In genomic region chr18:43079422-43079821, GRCh38 we compare ENCODE assay signal across 27 cellular contexts. TPM values are rescaled to one million over a fixed set of nuclear protein-coding genes. Genes with fewer than 3 reads are reported as not detected.
"Had no signal": no experiment of that assay in that cellular context is flagged by ENCODE, and none has a peak within 500 bp of the region (broad histone marks: within the 10 kb centered on the region; RNA-seq: fewer than 3 reads in every experiment).

No MANE protein-coding gene starts in this region.

- H3K27me3 ChIP-seq: ascending aorta, body of pancreas, MG63 had no signal

- ATAC-seq: activated CD8-positive, alpha-beta memory T cell treated with anti-CD3 and anti-CD28 coated beads, Interleukin-2, amount 10 ng/mL, durations not matched to agents 7 days and 5 days; activated naive CD4-positive, alpha-beta T cell treated with anti-CD3 and anti-CD28 coated beads, Interleukin-2, amount 50 U/mL, for 72 hours; activated naive CD8-positive, alpha-beta T cell treated with anti-CD3 and anti-CD28 coated beads, Interleukin-2, amount 50 U/mL, for 24 hours; body of pancreas; PC-3; T-helper 17 cell had no signal

- H3K36me3 ChIP-seq: ascending aorta, MG63 had no signal

- H3K4me3 Mint-ChIP-seq: activated B cell treated with CpG ODN at 0.5 μM for 24 hours; activated CD4-positive, alpha-beta T cell treated with anti-CD3 and anti-CD28 coated beads, Interleukin-2, amount 10 ng/mL, durations not matched to agents 24 days and 14 days; activated CD8-positive, alpha-beta memory T cell treated with anti-CD3 and anti-CD28 coated beads, Interleukin-2, amount 10 ng/mL, durations not matched to agents 7 days and 5 days; activated naive CD8-positive, alpha-beta T cell treated with anti-CD3 and anti-CD28 coated beads, Interleukin-2, amount 50 U/mL, for 24 hours; activated T-cell treated with anti-CD3 and anti-CD28 coated beads, Interleukin-2, amount 50 U/mL, for 24 hours; activated T-helper 1 cell treated with anti-CD3 and anti-CD28 coated beads, Interleukin-12 subunit alpha, Interleukin-12 subunit beta, Interleukin-2, Interleukin-4 antibody, amounts not matched to agents 30 ng/mL and 10 ng/mL and 1 ng/mL, durations not matched to agents 14 hours and 24 hours and 36 hours; central memory CD8-positive, alpha-beta T cell; T-helper 17 cell had no signal

- H3K27ac ChIP-seq: ascending aorta, body of pancreas had no signal

- H3K9me3 ChIP-seq: ascending aorta, body of pancreas, MG63 had no signal

- H3K4me1 ChIP-seq: ascending aorta, body of pancreas had no signal

- H3K36me3 Mint-ChIP-seq: activated CD8-positive, alpha-beta memory T cell treated with anti-CD3 and anti-CD28 coated beads, Interleukin-2, amount 10 ng/mL, durations not matched to agents 7 days and 5 days; activated naive CD4-positive, alpha-beta T cell treated with anti-CD3 and anti-CD28 coated beads, Interleukin-2, amount 50 U/mL, for 72 hours had no signal

- H3K27ac Mint-ChIP-seq: activated B cell treated with CpG ODN at 0.5 μM for 24 hours; activated CD4-positive, alpha-beta T cell treated with anti-CD3 and anti-CD28 coated beads, Interleukin-2, amount 10 ng/mL, durations not matched to agents 24 days and 14 days; activated CD8-positive, alpha-beta memory T cell treated with anti-CD3 and anti-CD28 coated beads, Interleukin-2, amount 10 ng/mL, durations not matched to agents 7 days and 5 days; activated naive CD4-positive, alpha-beta T cell treated with anti-CD3 and anti-CD28 coated beads, Interleukin-2, amount 50 U/mL, for 72 hours; activated naive CD8-positive, alpha-beta T cell treated with anti-CD3 and anti-CD28 coated beads, Interleukin-2, amount 50 U/mL, for 24 hours; activated T-cell treated with anti-CD3 and anti-CD28 coated beads, Interleukin-2, amount 50 U/mL, for 24 hours; activated T-helper 1 cell treated with anti-CD3 and anti-CD28 coated beads, Interleukin-12 subunit alpha, Interleukin-12 subunit beta, Interleukin-2, Interleukin-4 antibody, amounts not matched to agents 30 ng/mL and 10 ng/mL and 1 ng/mL, durations not matched to agents 14 hours and 24 hours and 36 hours; T-helper 17 cell had no signal

- H3K4me1 Mint-ChIP-seq: activated B cell treated with CpG ODN at 0.5 μM for 24 hours; activated CD4-positive, alpha-beta T cell treated with anti-CD3 and anti-CD28 coated beads, Interleukin-2, amount 10 ng/mL, durations not matched to agents 24 days and 14 days; activated CD8-positive, alpha-beta memory T cell treated with anti-CD3 and anti-CD28 coated beads, Interleukin-2, amount 10 ng/mL, durations not matched to agents 7 days and 5 days; activated naive CD8-positive, alpha-beta T cell treated with anti-CD3 and anti-CD28 coated beads, Interleukin-2, amount 50 U/mL, for 24 hours; central memory CD8-positive, alpha-beta T cell; T-helper 17 cell had no signal

- H3K27me3 Mint-ChIP-seq: activated B cell treated with CpG ODN at 0.5 μM for 24 hours; activated CD4-positive, alpha-beta T cell treated with anti-CD3 and anti-CD28 coated beads, Interleukin-2, amount 10 ng/mL, durations not matched to agents 24 days and 14 days; activated CD8-positive, alpha-beta memory T cell treated with anti-CD3 and anti-CD28 coated beads, Interleukin-2, amount 10 ng/mL, durations not matched to agents 7 days and 5 days; activated naive CD8-positive, alpha-beta T cell treated with anti-CD3 and anti-CD28 coated beads, Interleukin-2, amount 50 U/mL, for 24 hours; activated T-cell treated with anti-CD3 and anti-CD28 coated beads, Interleukin-2, amount 50 U/mL, for 24 hours; central memory CD8-positive, alpha-beta T cell; T-helper 17 cell had no signal

- H3K4me3 ChIP-seq: ascending aorta, body of pancreas, MG63 had no signal

- DNase-seq: activated B cell treated with CpG ODN at 0.5 μM for 24 hours; activated CD4-positive, alpha-beta T cell treated with anti-CD3 and anti-CD28 coated beads for 1 hour; activated CD4-positive, alpha-beta T cell treated with anti-CD3 and anti-CD28 coated beads, Interleukin-2, amount 10 ng/mL, durations not matched to agents 24 days and 14 days; activated CD4-positive, alpha-beta T cell treated with anti-CD3 and anti-CD28 coated beads, Interleukin-2, amount 50 U/mL, for 48 hours; activated CD8-positive, alpha-beta memory T cell treated with anti-CD3 and anti-CD28 coated beads, Interleukin-2, amount 10 ng/mL, durations not matched to agents 7 days and 5 days; activated effector memory CD4-positive, alpha-beta T cell treated with Interleukin-2 at 50 U/mL for 16 hours; activated naive CD4-positive, alpha-beta T cell treated with Interleukin-2 at 50 U/mL for 16 hours; activated naive CD8-positive, alpha-beta T cell treated with anti-CD3 and anti-CD28 coated beads, Interleukin-2, amount 50 U/mL, for 24 hours; activated T-cell treated with anti-CD3 and anti-CD28 coated beads, Interleukin-2, amount 50 U/mL, for 24 hours; amniotic stem cell; body of pancreas; MG63; MV-4-11; NCI-H1694 treated with DMSO at 0.1 percent for 48 hours; NCI-H2029 treated with DMSO at 0.1 percent for 48 hours; NCI-H345; NCI-H510A; NCI-H526 treated with DMSO at 0.1 percent for 48 hours; PC-3; SHP77 treated with DMSO at 0.1 percent for 48 hours; T-helper 17 cell; T-helper 9 cell had no signal

RNA-seq across cellular contexts. Expression of gene RIT2, which starts 36.1 kb away (rescaled TPM):
- total RNA-seq: activated B cell treated with CpG ODN at 0.5 μM for 24 hours; activated CD4-positive, alpha-beta T cell treated with anti-CD3 and anti-CD28 coated beads, Interleukin-2, amount 10 ng/mL, durations not matched to agents 24 days and 14 days; activated CD8-positive, alpha-beta memory T cell treated with anti-CD3 and anti-CD28 coated beads, Interleukin-2, amount 10 ng/mL, durations not matched to agents 7 days and 5 days; activated naive CD4-positive, alpha-beta T cell treated with anti-CD3 and anti-CD28 coated beads, Interleukin-2, amount 50 U/mL, for 72 hours; activated T-helper 1 cell treated with anti-CD3 and anti-CD28 coated beads, Interleukin-12 subunit alpha, Interleukin-12 subunit beta, Interleukin-2, Interleukin-4 antibody, amounts not matched to agents 30 ng/mL and 10 ng/mL and 1 ng/mL, durations not matched to agents 14 hours and 24 hours and 36 hours; ascending aorta; body of pancreas; bronchial epithelial cell; PC-3; T-helper 17 cell had no signal
